23 cellular contexts compared by ENCODE assay signal in genomic region chr7:123366991-123367390, GRCh38.
"Had no signal": no experiment of that assay in that cellular context is flagged by ENCODE, and none has a peak within 500 bp of the region (broad histone marks: within the 10 kb centered on the region; RNA-seq: fewer than 3 reads in every experiment).

No MANE protein-coding gene starts in this region.

- H3K27ac Mint-ChIP-seq: activated B cell treated with CpG ODN at 0.5 μM for 24 hours; activated CD4-positive, alpha-beta T cell treated with anti-CD3 and anti-CD28 coated beads for 36 hours; activated naive CD8-positive, alpha-beta T cell treated with anti-CD3 and anti-CD28 coated beads for 36 hours; effector memory CD8-positive, alpha-beta T cell had no signal

- H3K9me3 ChIP-seq: adrenal gland, body of pancreas, gastroesophageal sphincter, neutrophil, spleen, suprapubic skin, tibial artery, upper lobe of right lung had no signal

- H3K79me2 ChIP-seq: hepatocyte had no signal

- H3K4me3 Mint-ChIP-seq: activated B cell treated with CpG ODN at 0.5 μM for 24 hours; activated CD4-positive, alpha-beta T cell treated with anti-CD3 and anti-CD28 coated beads for 36 hours; activated naive CD8-positive, alpha-beta T cell treated with anti-CD3 and anti-CD28 coated beads for 36 hours; effector memory CD8-positive, alpha-beta T cell; nephron had no signal

- H3K4me1 Mint-ChIP-seq: activated B cell treated with CpG ODN at 0.5 μM for 24 hours; activated CD4-positive, alpha-beta T cell treated with anti-CD3 and anti-CD28 coated beads for 36 hours; activated naive CD8-positive, alpha-beta T cell treated with anti-CD3 and anti-CD28 coated beads for 36 hours had no signal

- H3K9me3 Mint-ChIP-seq: activated B cell treated with CpG ODN at 0.5 μM for 24 hours had no signal

- H3K4me2 ChIP-seq: hepatocyte had no signal

- H3K27me3 Mint-ChIP-seq: activated B cell treated with CpG ODN at 0.5 μM for 24 hours; activated CD4-positive, alpha-beta T cell treated with anti-CD3 and anti-CD28 coated beads for 36 hours; effector memory CD8-positive, alpha-beta T cell had no signal

- H3K27me3 ChIP-seq: adrenal gland, body of pancreas, gastroesophageal sphincter, hepatocyte, neutrophil, spleen, suprapubic skin, tibial artery, upper lobe of right lung had no signal

- H3K4me1 ChIP-seq: body of pancreas, gastroesophageal sphincter, spleen, suprapubic skin, tibial artery, upper lobe of right lung had no signal

- DNase-seq: activated B cell treated with CpG ODN at 0.5 μM for 24 hours; activated effector memory CD4-positive, alpha-beta T cell treated with Interleukin-2 at 50 U/mL for 16 hours; activated naive CD4-positive, alpha-beta T cell treated with Interleukin-2 at 50 U/mL for 16 hours; activated naive CD8-positive, alpha-beta T cell treated with anti-CD3 and anti-CD28 coated beads for 36 hours; aorta; cerebellar nuclear complex; effector memory CD8-positive, alpha-beta T cell; islet precursor cell; left cardiac atrium; left ventricle myocardium superior; spleen; stimulated activated naive CD4-positive, alpha-beta T cell; tibial artery; upper lobe of right lung had no signal

- H3K4me3 ChIP-seq: adrenal gland, body of pancreas, coronary artery, gastroesophageal sphincter, hepatocyte, spleen, suprapubic skin, tibial artery, upper lobe of right lung had no signal

- H3K27ac ChIP-seq: adrenal gland, body of pancreas, coronary artery, gastroesophageal sphincter, hepatocyte, neutrophil, spleen, suprapubic skin, tibial artery, upper lobe of right lung had no signal

- H2AFZ ChIP-seq: hepatocyte had no signal

- H3K36me3 Mint-ChIP-seq: activated naive CD8-positive, alpha-beta T cell treated with anti-CD3 and anti-CD28 coated beads for 36 hours had no signal

- H3K36me3 ChIP-seq: adrenal gland, gastroesophageal sphincter, neutrophil, spleen, suprapubic skin, tibial artery, upper lobe of right lung had no signal
